ENCODE assay signal across 19 cellular contexts in the genomic region with DNA sequence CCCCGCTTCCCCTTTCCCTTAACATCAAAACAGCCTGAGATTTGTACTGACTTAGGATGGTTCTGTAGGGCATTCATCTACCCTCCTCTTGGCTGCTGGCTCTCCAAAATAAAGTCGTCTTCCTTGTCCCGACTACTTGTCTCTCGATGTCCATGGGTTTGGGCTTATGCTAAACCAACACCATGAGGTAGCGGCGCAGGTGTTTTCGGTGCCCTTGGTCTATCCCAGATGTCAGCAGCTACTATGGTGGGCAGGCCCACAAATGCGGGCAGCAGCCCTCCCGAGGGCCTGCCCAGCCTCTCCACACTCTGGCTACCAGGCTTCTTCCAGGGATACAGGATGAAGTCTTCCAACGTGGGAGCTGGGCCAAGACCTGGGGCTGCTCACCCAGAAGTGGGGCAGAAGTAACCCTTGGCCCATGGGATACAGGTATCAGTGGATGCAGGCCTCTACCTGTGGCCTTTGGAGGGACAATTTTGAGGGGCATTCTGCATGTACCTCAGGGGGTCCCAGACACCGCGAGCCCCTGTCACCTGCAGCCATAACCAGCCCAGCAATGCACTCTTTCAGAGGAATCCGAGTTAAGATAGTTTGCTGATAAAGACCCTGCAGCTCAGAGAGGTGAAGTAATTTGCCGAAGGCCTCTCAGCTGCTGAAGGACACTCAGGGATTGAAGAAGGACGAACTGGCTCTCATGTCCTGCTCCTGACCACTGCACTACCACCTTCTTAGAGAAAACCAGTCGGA. TPM values are rescaled to one million over a fixed set of nuclear protein-coding genes. Genes with fewer than 3 reads are reported as not detected.
DNase-seq lines count a peak whose midpoint lies in the region; TF ChIP-seq lines count a peak whose summit lies in the region.
"Had no signal": no experiment of that assay in that cellular context is flagged by ENCODE, and none has a peak within 500 bp of the region (broad histone marks: within the 10 kb centered on the region; RNA-seq: fewer than 3 reads in every experiment).

No MANE protein-coding gene starts in this region.

- CTCF ChIA-PET in activated CD4-positive, alpha-beta memory T cell treated with anti-CD3 and anti-CD28 coated beads, Interleukin-2, amount 10 ng/mL, durations not matched to agents 7 days and 5 days (lab: Charles Lee): interaction anchor here (1.0 kb wide), 1 partner anchor 214 kb away, joined by 3 read pairs; no protein-coding TSS in a partner anchor
- CTCF ChIA-PET in activated CD4-positive, alpha-beta memory T cell treated with anti-CD3 and anti-CD28 coated beads for 36 hours (lab: Charles Lee): interaction anchor here (1.2 to 1.4 kb wide), 2 partner anchors 8 to 50 kb away, joined by 4 to 5 read pairs; no protein-coding TSS in a partner anchor
- CTCF ChIA-PET in OCI-LY7 (lab: Charles Lee; ENCODE audit: unreplicated experiment): no interaction called here

- H3K4me2 ChIP-seq in OCI-LY7 (ENCODE audit: low read length): no peak overlapping the region
- H3K4me2 ChIP-seq: BLaER1 had no signal

- POLR2A ChIA-PET in activated CD4-positive, alpha-beta memory T cell treated with anti-CD3 and anti-CD28 coated beads, Interleukin-2, amount 10 ng/mL, durations not matched to agents 7 days and 5 days (lab: Charles Lee): no interaction called here
- POLR2A ChIA-PET in activated CD4-positive, alpha-beta memory T cell treated with anti-CD3 and anti-CD28 coated beads for 36 hours (lab: Charles Lee): no interaction called here
- POLR2A ChIA-PET in OCI-LY7 (lab: Charles Lee): no interaction called here

- no peaks in the 10 kb centered on the region for H3K9me2 ChIP-seq in OCI-LY7 (ENCODE audit: insufficient read depth, low read length)

- no peak overlapping the region for H3K27ac Mint-ChIP-seq in activated CD4-positive, alpha-beta memory T cell treated with anti-CD3 and anti-CD28 coated beads, Interleukin-2, amount 10 ng/mL, durations not matched to agents 7 days and 5 days
- no peak overlapping the region for H3K27ac Mint-ChIP-seq in activated CD4-positive, alpha-beta memory T cell treated with anti-CD3 and anti-CD28 coated beads for 36 hours
- no peak overlapping the region for H3K27ac Mint-ChIP-seq in chondrocyte (ENCODE audit: unreplicated experiment)
- H3K27ac Mint-ChIP-seq: H9 had no signal

- H2AFZ ChIP-seq in OCI-LY7 (ENCODE audit: low read length): no peak overlapping the region

- TF ChIP-seq POLR2A in vagina (IDR thresholded peaks at IDR 0.05): no peak

- no peaks in the 10 kb centered on the region for H4K20me1 ChIP-seq in OCI-LY7 (ENCODE audit: insufficient read depth, low read length)
- H4K20me1 ChIP-seq: BLaER1 had no signal

- no peaks in the 10 kb centered on the region for H3K36me3 ChIP-seq in vagina
- no peaks in the 10 kb centered on the region for H3K36me3 ChIP-seq in OCI-LY7 (ENCODE audit: insufficient read depth, low read length)
- H3K36me3 ChIP-seq: BLaER1, SJCRH30 had no signal

- H3K27me3 ChIP-seq in vagina: no peaks in the 10 kb centered on the region
- H3K27me3 ChIP-seq: BLaER1 had no signal

- H3K27ac ChIP-seq in vagina: no peak overlapping the region
- H3K27ac ChIP-seq in OCI-LY7 (ENCODE audit: low read depth, low read length, poor library complexity, severe bottlenecking): no peak overlapping the region
- H3K27ac ChIP-seq: BLaER1, SJCRH30 had no signal

- peak; percentile 14 for DNase-seq in activated CD4-positive, alpha-beta memory T cell treated with anti-CD3 and anti-CD28 coated beads, Interleukin-2, amount 10 ng/mL, durations not matched to agents 7 days and 5 days
- no peak for DNase-seq in activated CD4-positive, alpha-beta memory T cell treated with anti-CD3 and anti-CD28 coated beads for 36 hours
- peak; percentile 38 for DNase-seq in chondrocyte (ENCODE audit: low spot score)
- DNase-seq in mesenteric fat pad (ENCODE audit: low spot score): peak; percentile 78
- DNase-seq in vagina (ENCODE audit: extremely low spot score in 2 of 2): peak; percentile 55 to 65
- DNase-seq in OCI-LY7 (ENCODE audit: low spot score): no peak
- no peak for DNase-seq in activated gamma-delta T cell (lab: John Stamatoyannopoulos, UW)
- DNase-seq: 8988T, Kasumi-1, NCI-H748 treated with DMSO at 0.1 percent for 48 hours, PC-3 had no signal

- no peak for TF ChIP-seq CTCF in chondrocyte (IDR thresholded peaks at IDR 0.05)
- no peak for TF ChIP-seq CTCF in vagina (IDR thresholded peaks at IDR 0.05)
- no peak for TF ChIP-seq CTCF in OCI-LY7 (conservative IDR thresholded peaks at IDR 0.05; ENCODE audit: low read length)

- peaks cover 3% of the 10 kb centered on the region for H3K9me3 Mint-ChIP-seq in activated CD4-positive, alpha-beta memory T cell treated with anti-CD3 and anti-CD28 coated beads, Interleukin-2, amount 10 ng/mL, durations not matched to agents 7 days and 5 days
- H3K9me3 Mint-ChIP-seq in activated CD4-positive, alpha-beta memory T cell treated with anti-CD3 and anti-CD28 coated beads for 36 hours: peaks cover 9% of the 10 kb centered on the region
- H3K9me3 Mint-ChIP-seq in chondrocyte (ENCODE audit: low read depth): peaks cover 25% of the 10 kb centered on the region

- no peak overlapping the region for H3K4me3 Mint-ChIP-seq in activated CD4-positive, alpha-beta memory T cell treated with anti-CD3 and anti-CD28 coated beads, Interleukin-2, amount 10 ng/mL, durations not matched to agents 7 days and 5 days
- no peak overlapping the region for H3K4me3 Mint-ChIP-seq in activated CD4-positive, alpha-beta memory T cell treated with anti-CD3 and anti-CD28 coated beads for 36 hours
- no peak overlapping the region for H3K4me3 Mint-ChIP-seq in chondrocyte (ENCODE audit: unreplicated experiment)
- H3K4me3 Mint-ChIP-seq: CD4-positive, CD25-positive, alpha-beta regulatory T cell; H9 had no signal

- H3K9me3 ChIP-seq in vagina: no peaks in the 10 kb centered on the region
- H3K9me3 ChIP-seq in OCI-LY7 (ENCODE audit: low read length): 0 out of 2 replicates have a peak, but pooled peaks cover 5% of the 10 kb centered on the region
- H3K9me3 ChIP-seq: SJCRH30 had no signal

- no TSS peak for BruUV-seq in OCI-LY7 (replicated peaks; lab: Mats Ljungman, UMichigan)

- H3K4me3 ChIP-seq in vagina (no peak overlapping the region), OCI-LY7 (ENCODE audit: low read depth, low read length, poor library complexity, severe bottlenecking) (no peak overlapping the region)
- H3K4me3 ChIP-seq: BLaER1, K562, SJCRH30 had no signal

- H3K4me1 Mint-ChIP-seq in activated CD4-positive, alpha-beta memory T cell treated with anti-CD3 and anti-CD28 coated beads, Interleukin-2, amount 10 ng/mL, durations not matched to agents 7 days and 5 days: no peaks in the 10 kb centered on the region
- H3K4me1 Mint-ChIP-seq in activated CD4-positive, alpha-beta memory T cell treated with anti-CD3 and anti-CD28 coated beads for 36 hours (ENCODE audit: low read depth): no peaks in the 10 kb centered on the region
- no peaks in the 10 kb centered on the region for H3K4me1 Mint-ChIP-seq in chondrocyte (ENCODE audit: low read depth)
- H3K4me1 Mint-ChIP-seq: CD4-positive, CD25-positive, alpha-beta regulatory T cell had no signal

- intact Hi-C loops in activated CD4-positive, alpha-beta memory T cell treated with anti-CD3 and anti-CD28 coated beads for 36 hours (cut with micrococcal nuclease): no loop called here
- intact Hi-C loops in vagina (cut with DNase I): no loop called here
- intact Hi-C loops in OCI-LY7 (cut with micrococcal nuclease; ENCODE audit: unreplicated experiment): no loop called here

- H3K4me1 ChIP-seq in vagina (no peaks in the 10 kb centered on the region), OCI-LY7 (ENCODE audit: insufficient read depth, low read length, poor library complexity, severe bottlenecking) (no peaks in the 10 kb centered on the region)
- H3K4me1 ChIP-seq: BLaER1, SJCRH30 had no signal

- H3K36me3 Mint-ChIP-seq in activated CD4-positive, alpha-beta memory T cell treated with anti-CD3 and anti-CD28 coated beads, Interleukin-2, amount 10 ng/mL, durations not matched to agents 7 days and 5 days (ENCODE audit: low read depth): no peaks in the 10 kb centered on the region
- peaks cover 3% of the 10 kb centered on the region for H3K36me3 Mint-ChIP-seq in activated CD4-positive, alpha-beta memory T cell treated with anti-CD3 and anti-CD28 coated beads for 36 hours
- H3K36me3 Mint-ChIP-seq in chondrocyte (ENCODE audit: low read depth): no peaks in the 10 kb centered on the region
- H3K36me3 Mint-ChIP-seq: CD4-positive, CD25-positive, alpha-beta regulatory T cell had no signal

- H3K79me2 ChIP-seq in OCI-LY7 (ENCODE audit: insufficient read depth, low read depth, low read length): no peaks in the 10 kb centered on the region

- H3K27me3 Mint-ChIP-seq in activated CD4-positive, alpha-beta memory T cell treated with anti-CD3 and anti-CD28 coated beads, Interleukin-2, amount 10 ng/mL, durations not matched to agents 7 days and 5 days: peaks cover 5% of the 10 kb centered on the region
- H3K27me3 Mint-ChIP-seq in activated CD4-positive, alpha-beta memory T cell treated with anti-CD3 and anti-CD28 coated beads for 36 hours: peaks cover 22% of the 10 kb centered on the region
- no peaks in the 10 kb centered on the region for H3K27me3 Mint-ChIP-seq in chondrocyte (ENCODE audit: low read depth)

RNA-seq across cellular contexts. Expression of gene VSTM2B, which starts 47.8 kb away (rescaled TPM):
- total RNA-seq in activated CD4-positive, alpha-beta memory T cell treated with anti-CD3 and anti-CD28 coated beads, Interleukin-2, amount 10 ng/mL, durations not matched to agents 7 days and 5 days: not detected
- total RNA-seq in activated CD4-positive, alpha-beta memory T cell treated with anti-CD3 and anti-CD28 coated beads for 36 hours: not detected
- total RNA-seq in chondrocyte (not detected in 3 replicates), mesenteric fat pad (not detected), vagina (0.98 TPM), OCI-LY7 (2022) (not detected in 2 replicates)
- not detected in 2 replicates for total RNA-seq in OCI-LY7 (2014; rRNA removed; shearing (Covaris generic))
- total RNA-seq: CD4-positive, CD25-positive, alpha-beta regulatory T cell; K562; M059J; PC-3; Right ventricle myocardium inferior; RPMI7951; SJCRH30 had no signal

Comparison
In these comparisons a context has a peak if more than half of its experiments do, and no peak if none do; other contexts are left out.
1. DNase-seq: peak in activated CD4-positive, alpha-beta memory T cell treated with anti-CD3 and anti-CD28 coated beads, Interleukin-2, amount 10 ng/mL, durations not matched to agents 7 days and 5 days (single experiment), chondrocyte (single experiment), mesenteric fat pad (single experiment) and vagina (2 of 2); none in activated CD4-positive, alpha-beta memory T cell treated with anti-CD3 and anti-CD28 coated beads for 36 hours (single experiment), OCI-LY7 (single experiment) and activated gamma-delta T cell (single experiment).